Comparison of ENCODE assay signal across 5 cellular contexts in genomic region chr10:33358016-33358415, GRCh38. TPM values are rescaled to one million over a fixed set of nuclear protein-coding genes. Genes with fewer than 3 reads are reported as not detected.
"Had no signal": no experiment of that assay in that cellular context is flagged by ENCODE, and none has a peak within 500 bp of the region (broad histone marks: within the 10 kb centered on the region; RNA-seq: fewer than 3 reads in every experiment).

No MANE protein-coding gene starts in this region.

- H3K4me2 ChIP-seq: GM23338 had no signal

- H3K9me3 Mint-ChIP-seq: GM23338 had no signal

- H3K4me1 Mint-ChIP-seq: GM23338, H9 had no signal

- H2AFZ ChIP-seq: GM23338 had no signal

- H3K27ac Mint-ChIP-seq: GM23338, H9 had no signal

- H3K4me3 Mint-ChIP-seq: GM23338, H9, IgD-negative memory B cell had no signal

- H3K4me3 ChIP-seq: GM23338 had no signal

- ATAC-seq: GM23338 had no signal

- DNase-seq: H9, HCEC 1CT, KBM-7 had no signal

RNA-seq across cellular contexts. Expression of gene NRP1, which starts 23.5 kb away (rescaled TPM):
- polyA plus RNA-seq: IgD-negative memory B cell had no signal
